9 cellular contexts compared by ENCODE assay signal in genomic region chr6:41781302-41781711, GRCh38. TPM values are rescaled to one million over a fixed set of nuclear protein-coding genes. Genes with fewer than 3 reads are reported as not detected.
DNase-seq lines count a peak whose midpoint lies in the region; ATAC-seq, FAIRE-seq and TF ChIP-seq lines count a peak whose summit lies in the region.
"Had no signal": no experiment of that assay in that cellular context is flagged by ENCODE, and none has a peak within 500 bp of the region (broad histone marks: within the 10 kb centered on the region; RNA-seq: fewer than 3 reads in every experiment).

No MANE protein-coding gene starts in this region.

- no peak overlapping the region for H3K18ac ChIP-seq in IMR-90 (ENCODE audit: low read depth, low read length)

- H3K4me1 Mint-ChIP-seq in activated T-helper 2 cell treated with anti-CD3 and anti-CD28 coated beads, Interferon-gamma antibody, Interleukin-2, Interleukin-4, amounts not matched to agents 10 μg/mL and 5 μg/mL and 100 μg/mL, durations not matched to agents 14 hours and 24 hours and 36 hours (ENCODE audit: low read depth) = peaks cover 14% of the 10 kb centered on the region

- H3K4me3 ChIP-seq in IMR-90 (ENCODE audit: insufficient read depth, low read depth, low read length) (peak overlapping the region; percentile 46; the same call in 1 of the 2 replicates), iPS DF 6.9 (ENCODE audit: low read length) (peak overlapping the region; percentile 58; the same call in 1 of the 2 replicates), small intestine (ENCODE audit: low read depth in 1 of 2, low read length in 2 of 2) (no peak overlapping the region)

- no peak overlapping the region for H2BK15ac ChIP-seq in IMR-90 (ENCODE audit: low read depth, low read length)

- no peak for ATAC-seq in IMR-90 (ENCODE audit: low read depth)
- no peak for ATAC-seq in GM19397 (IDR thresholded peaks at IDR 0.05; ENCODE audit: unreplicated experiment)
- ATAC-seq in GM21381 (IDR thresholded peaks at IDR 0.05; ENCODE audit: unreplicated experiment) = no peak

- no TSS peak for BruUV-seq in IMR-90 (replicated peaks; lab: Mats Ljungman, UMichigan)

- peak overlapping the region; percentile 31 for H2AK9ac ChIP-seq in IMR-90 (replicated peaks; ENCODE audit: low read depth, low read length, poor library complexity)

- H3K79me1 ChIP-seq in IMR-90 (ENCODE audit: low read depth in 1 of 2, low read length in 2 of 2) = peaks cover 10 to 36% of the 10 kb centered on the region in 2 experiments

- intact Hi-C loops in IMR-90 (cut with micrococcal nuclease) = loop anchor here (5.0 to 10.0 kb wide), 3 partner anchors 156 to 433 kb away; partner anchors contain the start of gene MRPS10
- intact Hi-C loops in activated T-helper 2 cell treated with anti-CD3 and anti-CD28 coated beads, Interferon-gamma antibody, Interleukin-2, Interleukin-4, amounts not matched to agents 10 μg/mL and 5 μg/mL and 100 μg/mL, durations not matched to agents 14 hours and 24 hours and 36 hours (cut with micrococcal nuclease) = loop anchor here (5.0 kb wide), 1 partner anchor 781 kb away; the partner anchor contains the start of gene UBR2

- peak overlapping the region; percentile 61; the same call in 1 of the 2 replicates for H2AK5ac ChIP-seq in IMR-90 (ENCODE audit: low read depth, low read length)

- in situ Hi-C loops in IMR-90 (cut with MboI; ENCODE audit: low sequenced_read_pairs) = loop anchor here (5.0 to 10.0 kb wide), 2 partner anchors 153 to 266 kb away; no protein-coding TSS in a partner anchor

- no peak overlapping the region for H2BK5ac ChIP-seq in IMR-90 (ENCODE audit: low read depth, low read length, poor library complexity, severe bottlenecking)

- H3K14ac ChIP-seq in IMR-90 (replicated peaks; ENCODE audit: low read depth, low read length) = peak overlapping the region; percentile 44; the same call in 1 of the 2 replicates

- peak overlapping the region; percentile 79 for H3K23ac ChIP-seq in IMR-90 (ENCODE audit: low read depth, low read length)

- dilution Hi-C loops in IMR-90 (cut with HindIII; ENCODE audit: low sequenced_read_pairs, unreplicated experiment) = no loop called here

- WGBS in IMR-90 (ENCODE audit: extremely low coverage in 2 of 2, insufficient read length in 1 of 2), 2 experiments = 0% methylated on average over 1 of the region's 3 CpGs; no CpG with 5 or more reads in 1 of the 2 experiments
- WGBS in iPS DF 6.9 (ENCODE audit: insufficient coverage, insufficient read length) = no CpG with 5 or more reads among the region's 3 CpGs
- WGBS in small intestine, 3 donors = 3 to 23% (median 16%) methylated on average over 3 of the region's 3 CpGs

- no peaks in the 10 kb centered on the region for H3K36me3 Mint-ChIP-seq in activated T-helper 2 cell treated with anti-CD3 and anti-CD28 coated beads, Interferon-gamma antibody, Interleukin-2, Interleukin-4, amounts not matched to agents 10 μg/mL and 5 μg/mL and 100 μg/mL, durations not matched to agents 14 hours and 24 hours and 36 hours (ENCODE audit: low read depth)

- no peak for TF ChIP-seq POLR2A in IMR-90 (IDR thresholded peaks at IDR 0.05; ENCODE audit: low read depth, low read length)

- no peak for FAIRE-seq in small intestine (lab: Jason Lieb, UNC)

- H4K8ac ChIP-seq in IMR-90 (ENCODE audit: low read depth in 2 of 2, low read length in 2 of 2) = peak overlapping the region; percentile 15 to 18; a peak in 2 of 4 replicates

- peaks cover 4% of the 10 kb centered on the region; the same call in 1 of the 2 replicates for H3K36me3 ChIP-seq in IMR-90 (ENCODE audit: control insufficient read depth, insufficient read depth, low read length)
- H3K36me3 ChIP-seq in iPS DF 6.9 (ENCODE audit: control insufficient read depth, insufficient read depth, low read length) = no peaks in the 10 kb centered on the region
- no peaks in the 10 kb centered on the region for H3K36me3 ChIP-seq in small intestine (ENCODE audit: control insufficient read depth in 2 of 2, insufficient read depth in 2 of 2, low read length in 2 of 2)

- peaks cover 8% of the 10 kb centered on the region for H3K27me3 Mint-ChIP-seq in activated T-helper 2 cell treated with anti-CD3 and anti-CD28 coated beads, Interferon-gamma antibody, Interleukin-2, Interleukin-4, amounts not matched to agents 10 μg/mL and 5 μg/mL and 100 μg/mL, durations not matched to agents 14 hours and 24 hours and 36 hours (ENCODE audit: low read depth)

- DNase-seq in IMR-90 = no peak
- DNase-seq in activated T-helper 2 cell treated with anti-CD3 and anti-CD28 coated beads, Interferon-gamma antibody, Interleukin-2, Interleukin-4, amounts not matched to agents 10 μg/mL and 5 μg/mL and 100 μg/mL, durations not matched to agents 14 hours and 24 hours and 36 hours (ENCODE audit: low spot score) = no peak
- DNase-seq in iPS DF 6.9 (ENCODE audit: low read depth, low spot score) = no peak
- DNase-seq in small intestine = peak; percentile 18
- DNase-seq in retina = no peak
- DNase-seq in HPDE6-E6E7 (ENCODE audit: extremely low spot score) = no peak

- no peak overlapping the region for H2BK20ac ChIP-seq in IMR-90 (ENCODE audit: low read depth, low read length)

- H3K27ac ChIP-seq in IMR-90 (ENCODE audit: insufficient read depth, low read length) = no peak overlapping the region
- no peak overlapping the region for H3K27ac ChIP-seq in iPS DF 6.9 (ENCODE audit: low read length)
- H3K27ac ChIP-seq in small intestine (ENCODE audit: low read depth in 1 of 2, low read length in 1 of 2) = peak overlapping the region in 1 of 2 donors; percentile 87

- H3K27me3 ChIP-seq in IMR-90 (ENCODE audit: control insufficient read depth, insufficient read depth, low read length) (no peaks in the 10 kb centered on the region), iPS DF 6.9 (ENCODE audit: control insufficient read depth, insufficient read depth, low read length) (peaks cover 5% of the 10 kb centered on the region; the same call in 1 of the 2 replicates), small intestine (ENCODE audit: control insufficient read depth in 2 of 2, insufficient read depth in 2 of 2, low read length in 2 of 2) (no peaks in the 10 kb centered on the region)

- no peak overlapping the region for H4K5ac ChIP-seq in IMR-90 (ENCODE audit: low read depth, low read length)

- H3K4me1 ChIP-seq in IMR-90 (ENCODE audit: control insufficient read depth, insufficient read depth, low read length) = peaks cover 16% of the 10 kb centered on the region
- peaks cover 4% of the 10 kb centered on the region for H3K4me1 ChIP-seq in iPS DF 6.9 (ENCODE audit: control insufficient read depth, insufficient read depth, low read length)
- peaks cover 0 to 3% of the 10 kb centered on the region in 2 donors for H3K4me1 ChIP-seq in small intestine (ENCODE audit: control insufficient read depth in 2 of 2, insufficient read depth in 1 of 2, low read depth in 1 of 2, low read length in 1 of 2)

- peak overlapping the region; percentile 29 for H3K9ac ChIP-seq in IMR-90 (ENCODE audit: low read depth, low read length)

- H3K56ac ChIP-seq in IMR-90 (ENCODE audit: extremely low read depth, insufficient read depth, low read length) = no peak overlapping the region

- H3K4me3 Mint-ChIP-seq in activated T-helper 2 cell treated with anti-CD3 and anti-CD28 coated beads, Interferon-gamma antibody, Interleukin-2, Interleukin-4, amounts not matched to agents 10 μg/mL and 5 μg/mL and 100 μg/mL, durations not matched to agents 14 hours and 24 hours and 36 hours (ENCODE audit: low read depth) = peak overlapping the region; percentile 68

- H3K9me3 Mint-ChIP-seq in activated T-helper 2 cell treated with anti-CD3 and anti-CD28 coated beads, Interferon-gamma antibody, Interleukin-2, Interleukin-4, amounts not matched to agents 10 μg/mL and 5 μg/mL and 100 μg/mL, durations not matched to agents 14 hours and 24 hours and 36 hours = no peaks in the 10 kb centered on the region

- no peak overlapping the region for H3K27ac Mint-ChIP-seq in activated T-helper 2 cell treated with anti-CD3 and anti-CD28 coated beads, Interferon-gamma antibody, Interleukin-2, Interleukin-4, amounts not matched to agents 10 μg/mL and 5 μg/mL and 100 μg/mL, durations not matched to agents 14 hours and 24 hours and 36 hours

- TF ChIP-seq CTCF in IMR-90 (conservative IDR thresholded peaks at IDR 0.05; ENCODE audit: low read depth, low read length) = no peak

- H4K20me1 ChIP-seq in IMR-90 (ENCODE audit: insufficient read depth, low read length) = no peaks in the 10 kb centered on the region

- H2BK120ac ChIP-seq in IMR-90 (ENCODE audit: low read depth, low read length) = no peak overlapping the region

- TF ChIP-seq RAD21 in IMR-90 (IDR thresholded peaks at IDR 0.05; ENCODE audit: low read length) = no peak

- H3K9me3 ChIP-seq in IMR-90 (ENCODE audit: control insufficient read depth, insufficient read depth, low read length) = no peaks in the 10 kb centered on the region
- no peaks in the 10 kb centered on the region for H3K9me3 ChIP-seq in iPS DF 6.9 (ENCODE audit: control insufficient read depth, insufficient read depth, low read length)
- no peaks in the 10 kb centered on the region for H3K9me3 ChIP-seq in small intestine (ENCODE audit: control insufficient read depth, low read depth)

- H3K4me2 ChIP-seq in IMR-90 (ENCODE audit: low read depth, low read length) = peak overlapping the region; percentile 76

- H2AFZ ChIP-seq in IMR-90 (replicated peaks; ENCODE audit: low read length, poor library complexity) = peak overlapping the region; percentile 93

- peak overlapping the region; percentile 58; the same call in 1 of the 2 replicates for H3K4ac ChIP-seq in IMR-90 (ENCODE audit: low read depth, low read length)

- CTCF ChIA-PET in IMR-90 (lab: Yijun Ruan, JAX) = no interaction called here

- POLR2A ChIA-PET in IMR-90 (lab: Charles Lee; ENCODE audit: unreplicated experiment) = no interaction called here

- H4K91ac ChIP-seq in IMR-90 (ENCODE audit: insufficient read depth, low read depth, low read length) = no peak overlapping the region

- H3K9me1 ChIP-seq in IMR-90 (ENCODE audit: insufficient read depth, low read length) = no peaks in the 10 kb centered on the region; the same call in 1 of the 2 replicates

RNA-seq across cellular contexts. Expression of gene PRICKLE4, which starts 0.7 kb away (rescaled TPM):
- total RNA-seq in IMR-90 (2012; rRNA removed) = not detected in 2 replicates
- 0.72 and 0.99 TPM in 2 replicates for polyA plus RNA-seq in IMR-90 (2012; rRNA removed)
- polyA plus RNA-seq in IMR-90 (2012; cell fraction: cytosol; rRNA removed) = 0.24 and 0.64 TPM in 2 replicates
- 8.3 and 34.1 TPM in 2 replicates for polyA plus RNA-seq in IMR-90 (2012; cell fraction: nucleus; rRNA removed; ENCODE audit: low replicate concordance)
- not detected in 2 replicates for total RNA-seq in activated T-helper 2 cell treated with anti-CD3 and anti-CD28 coated beads, Interferon-gamma antibody, Interleukin-2, Interleukin-4, amounts not matched to agents 10 μg/mL and 5 μg/mL and 100 μg/mL, durations not matched to agents 14 hours and 24 hours and 36 hours
- polyA plus RNA-seq in small intestine = 1 to 10 TPM in 1 of 3 donors, under 1 TPM in 1, not detected in 1; 0.89 to 1.6 TPM
- total RNA-seq: activated CD8-positive, alpha-beta memory T cell treated with anti-CD3 and anti-CD28 coated beads for 36 hours had no signal

RNA-seq across cellular contexts. Expression of gene FRS3, which starts 1.6 kb away (rescaled TPM):
- total RNA-seq in IMR-90 (2012; rRNA removed) = 0.28 and 0.54 TPM in 2 replicates
- polyA plus RNA-seq in IMR-90 (2012; rRNA removed) = 3.8 and 4.3 TPM in 2 replicates
- 2.6 and 3.8 TPM in 2 replicates for polyA plus RNA-seq in IMR-90 (2012; cell fraction: cytosol; rRNA removed)
- 11.0 and 15.2 TPM in 2 replicates for polyA plus RNA-seq in IMR-90 (2012; cell fraction: nucleus; rRNA removed; ENCODE audit: low replicate concordance)
- total RNA-seq in activated T-helper 2 cell treated with anti-CD3 and anti-CD28 coated beads, Interferon-gamma antibody, Interleukin-2, Interleukin-4, amounts not matched to agents 10 μg/mL and 5 μg/mL and 100 μg/mL, durations not matched to agents 14 hours and 24 hours and 36 hours = 4.7 and 5.8 TPM in 2 replicates
- 1 to 10 TPM; 1.1 to 4.2 (median 4.0) TPM for polyA plus RNA-seq in small intestine

RNA-seq across cellular contexts. Expression of gene TOMM6, which starts 6.2 kb away (rescaled TPM):
- 120 and 128 TPM in 2 replicates for total RNA-seq in IMR-90 (2012; rRNA removed)
- polyA plus RNA-seq in IMR-90 (2012; rRNA removed) = 204 and 227 TPM in 2 replicates
- polyA plus RNA-seq in IMR-90 (2012; cell fraction: cytosol; rRNA removed) = 153 and 242 TPM in 2 replicates
- polyA plus RNA-seq in IMR-90 (2012; cell fraction: nucleus; rRNA removed; ENCODE audit: low replicate concordance) = 16.5 and 124 TPM in 2 replicates
- total RNA-seq in activated T-helper 2 cell treated with anti-CD3 and anti-CD28 coated beads, Interferon-gamma antibody, Interleukin-2, Interleukin-4, amounts not matched to agents 10 μg/mL and 5 μg/mL and 100 μg/mL, durations not matched to agents 14 hours and 24 hours and 36 hours = 308 and 316 TPM in 2 replicates
- 100 to 1,000 TPM; 166 to 256 (median 216) TPM for polyA plus RNA-seq in small intestine

RNA-seq across cellular contexts. Expression of gene PGC, which starts 34.1 kb away (rescaled TPM):
- not detected in 2 replicates for total RNA-seq in IMR-90 (2012; rRNA removed)
- polyA plus RNA-seq in IMR-90 (2012; rRNA removed) (not detected in 2 replicates), small intestine (10 to 100 TPM; 12.2 to 51.3 (median 13.9) TPM)
- not detected in 2 replicates for polyA plus RNA-seq in IMR-90 (2012; cell fraction: cytosol; rRNA removed)
- polyA plus RNA-seq in IMR-90 (2012; cell fraction: nucleus; rRNA removed; ENCODE audit: low replicate concordance) = not detected in 2 replicates
- total RNA-seq in activated T-helper 2 cell treated with anti-CD3 and anti-CD28 coated beads, Interferon-gamma antibody, Interleukin-2, Interleukin-4, amounts not matched to agents 10 μg/mL and 5 μg/mL and 100 μg/mL, durations not matched to agents 14 hours and 24 hours and 36 hours = not detected in 2 replicates
- total RNA-seq: activated CD8-positive, alpha-beta memory T cell treated with anti-CD3 and anti-CD28 coated beads for 36 hours had no signal

RNA-seq across cellular contexts. Expression of gene TFEB, which starts 45.9 kb away (rescaled TPM):
- 4.4 and 4.5 TPM in 2 replicates for total RNA-seq in IMR-90 (2012; rRNA removed)
- polyA plus RNA-seq in IMR-90 (2012; rRNA removed) (4.7 and 4.9 TPM in 2 replicates), small intestine (10 to 100 TPM; 11.5 to 34.3 (median 19.9) TPM)
- 3.7 and 4.9 TPM in 2 replicates for polyA plus RNA-seq in IMR-90 (2012; cell fraction: cytosol; rRNA removed)
- polyA plus RNA-seq in IMR-90 (2012; cell fraction: nucleus; rRNA removed; ENCODE audit: low replicate concordance) = 8.0 and 14.7 TPM in 2 replicates
- 11.2 and 13.4 TPM in 2 replicates for total RNA-seq in activated T-helper 2 cell treated with anti-CD3 and anti-CD28 coated beads, Interferon-gamma antibody, Interleukin-2, Interleukin-4, amounts not matched to agents 10 μg/mL and 5 μg/mL and 100 μg/mL, durations not matched to agents 14 hours and 24 hours and 36 hours

Comparison
In these comparisons a context has a peak if more than half of its experiments do, and no peak if none do; other contexts are left out.
1. H3K4me3 ChIP-seq: peak in IMR-90 (single experiment) and iPS DF 6.9 (single experiment); none in small intestine (0 of 2).